In the genomic region with DNA sequence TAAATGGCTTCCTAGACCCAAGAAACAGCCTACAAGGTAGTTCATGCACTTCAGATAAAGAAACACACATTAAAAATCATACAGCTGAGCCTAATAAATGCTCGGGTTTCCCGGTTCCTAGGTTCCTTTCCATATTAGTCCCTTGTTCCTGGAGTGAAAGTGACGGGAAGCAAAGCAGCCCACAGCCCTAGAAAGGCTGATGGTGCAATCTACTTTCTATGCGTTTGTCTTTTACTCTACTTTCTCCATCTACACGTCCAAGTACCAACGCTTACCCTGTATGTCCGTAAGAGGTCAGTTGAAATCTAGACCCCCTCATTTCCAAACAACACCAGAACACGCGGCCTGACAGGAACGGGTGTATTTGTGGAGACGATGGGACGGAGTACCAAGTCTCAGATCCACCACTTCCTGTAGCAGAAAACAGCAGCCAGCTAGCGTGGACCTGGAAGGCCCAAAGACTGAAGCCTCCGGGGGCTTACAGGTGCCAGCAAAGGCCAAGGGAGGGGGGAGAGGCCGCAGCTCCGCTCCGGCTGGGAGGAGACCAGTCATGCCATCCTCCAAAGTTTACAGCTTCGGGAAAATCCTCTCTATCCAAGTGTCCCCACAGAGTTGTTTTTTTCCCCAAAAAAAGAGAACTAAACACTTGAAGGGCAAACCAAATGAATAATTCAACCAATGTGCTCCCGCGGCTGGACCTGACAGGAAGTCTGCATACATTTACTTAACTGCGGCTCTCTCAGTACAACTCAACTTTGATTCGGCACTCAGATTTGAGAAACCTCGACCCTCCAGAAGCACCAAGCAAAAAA, we compare ENCODE assay signal across 8 cellular contexts. TPM values are rescaled to one million over a fixed set of nuclear protein-coding genes. Genes with fewer than 3 reads are reported as not detected.
A peak's percentile ranks its signal among the peaks of the same experiment; 100 is the strongest.
DNase-seq lines count a peak whose midpoint lies in the region; ATAC-seq and TF ChIP-seq lines count a peak whose summit lies in the region.

No MANE protein-coding gene starts in this region.

- no peaks in the 10 kb centered on the region for H3K9me3 ChIP-seq in gastroesophageal sphincter
- H3K9me3 ChIP-seq in suprapubic skin: no peaks in the 10 kb centered on the region

- H3K4me3 Mint-ChIP-seq in activated naive CD4-positive, alpha-beta T cell treated with anti-CD3 and anti-CD28 coated beads, Interleukin-2, amount 50 U/mL, for 24 hours: peak overlapping the region; percentile 78

- WGBS in gastroesophageal sphincter (ENCODE audit: low coverage in 1 of 2), 2 donors: 42 to 65% methylated on average over 7 to 12 of the region's 23 CpGs
- 49% methylated on average over 23 of the region's 23 CpGs for WGBS in suprapubic skin

- no peaks in the 10 kb centered on the region for H3K27me3 ChIP-seq in gastroesophageal sphincter
- H3K27me3 ChIP-seq in suprapubic skin: no peaks in the 10 kb centered on the region

- H3K4me1 ChIP-seq in gastroesophageal sphincter: peaks cover 0 to 87% (median 28%) of the 10 kb centered on the region in 3 donors
- H3K4me1 ChIP-seq in suprapubic skin: peaks cover 72% of the 10 kb centered on the region

- no peaks in the 10 kb centered on the region for H3K27me3 Mint-ChIP-seq in activated naive CD4-positive, alpha-beta T cell treated with anti-CD3 and anti-CD28 coated beads, Interleukin-2, amount 50 U/mL, for 24 hours

- H3K4me3 ChIP-seq in gastroesophageal sphincter (peak overlapping the region; percentile 1 to 23), suprapubic skin (peak overlapping the region; percentile 20)

- no peak for DNase-seq in activated naive CD4-positive, alpha-beta T cell (lab: John Stamatoyannopoulos, UW)
- DNase-seq in MV-4-11 (lab: John Stamatoyannopoulos, UW) (peak; percentile 71), suprapubic skin (ENCODE audit: low spot score in 2 of 2) (no peak), NCI-H1105 (lab: John Stamatoyannopoulos, UW) (no peak), NCI-H2107 (lab: John Stamatoyannopoulos, UW) (no peak)

- peak overlapping the region in 3 of 4 donors; percentile 38 to 60 (median 55) for H3K27ac ChIP-seq in gastroesophageal sphincter
- peak overlapping the region; percentile 53 for H3K27ac ChIP-seq in suprapubic skin

- H3K4me1 Mint-ChIP-seq in activated naive CD4-positive, alpha-beta T cell treated with anti-CD3 and anti-CD28 coated beads, Interleukin-2, amount 50 U/mL, for 24 hours: peaks cover 94% of the 10 kb centered on the region

- TF ChIP-seq POLR2A in gastroesophageal sphincter (IDR thresholded peaks at IDR 0.05) (no peak), suprapubic skin (IDR thresholded peaks at IDR 0.05) (no peak)

- TF ChIP-seq EP300 in gastroesophageal sphincter (IDR thresholded peaks at IDR 0.05) (no peak), suprapubic skin (IDR thresholded peaks at IDR 0.05) (no peak)

- H3K36me3 Mint-ChIP-seq in activated naive CD4-positive, alpha-beta T cell treated with anti-CD3 and anti-CD28 coated beads, Interleukin-2, amount 50 U/mL, for 24 hours: peaks cover 5% of the 10 kb centered on the region

- TF ChIP-seq CTCF in gastroesophageal sphincter (IDR thresholded peaks at IDR 0.05): no peak
- TF ChIP-seq CTCF in suprapubic skin (IDR thresholded peaks at IDR 0.05): no peak

- peak overlapping the region; percentile 87 for H3K27ac Mint-ChIP-seq in activated naive CD4-positive, alpha-beta T cell treated with anti-CD3 and anti-CD28 coated beads, Interleukin-2, amount 50 U/mL, for 24 hours

- H3K36me3 ChIP-seq in gastroesophageal sphincter (no peaks in the 10 kb centered on the region), suprapubic skin (no peaks in the 10 kb centered on the region)

- no peaks in the 10 kb centered on the region for H3K9me3 Mint-ChIP-seq in activated naive CD4-positive, alpha-beta T cell treated with anti-CD3 and anti-CD28 coated beads, Interleukin-2, amount 50 U/mL, for 24 hours

- ATAC-seq in gastroesophageal sphincter (peak; percentile 18), HG03280 (IDR thresholded peaks at IDR 0.05; ENCODE audit: unreplicated experiment) (no peak)

RNA-seq across cellular contexts. Expression of gene STK24, which starts 34.1 kb away (rescaled TPM):
- 100 to 1,000 TPM in 2 of 4 donors, 10 to 100 TPM in 2; 60.2 to 157 (median 102) TPM for total RNA-seq in gastroesophageal sphincter
- 100 to 1,000 TPM; 132 to 200 (median 176) TPM for total RNA-seq in suprapubic skin
